10 cellular contexts compared by ENCODE assay signal in the genomic region with DNA sequence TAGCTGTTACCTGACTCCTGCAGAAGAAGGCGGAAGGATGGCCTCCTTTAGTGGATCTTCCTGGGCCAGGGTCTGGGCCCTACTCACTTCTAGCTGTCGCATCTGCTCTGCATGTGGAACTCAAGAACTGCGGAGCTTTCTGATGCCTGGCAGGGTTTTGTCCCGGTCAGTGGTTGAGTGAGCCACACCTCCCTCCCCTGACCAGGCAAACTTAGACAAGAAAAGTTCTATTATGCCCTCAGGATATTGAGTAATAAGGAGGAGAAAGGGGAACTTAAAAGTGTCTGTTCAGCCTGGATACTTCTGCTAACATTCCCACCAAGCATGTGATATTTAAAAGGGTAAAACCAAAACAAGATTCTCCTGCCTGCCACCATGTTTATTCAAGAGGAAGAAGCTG. TPM values are rescaled to one million over a fixed set of nuclear protein-coding genes. Genes with fewer than 3 reads are reported as not detected.
A peak's percentile ranks its signal among the peaks of the same experiment; 100 is the strongest.
DNase-seq lines count a peak whose midpoint lies in the region; ATAC-seq and TF ChIP-seq lines count a peak whose summit lies in the region.
"Had no signal": no experiment of that assay in that cellular context is flagged by ENCODE, and none has a peak within 500 bp of the region (broad histone marks: within the 10 kb centered on the region; RNA-seq: fewer than 3 reads in every experiment).

A gene with protein sequence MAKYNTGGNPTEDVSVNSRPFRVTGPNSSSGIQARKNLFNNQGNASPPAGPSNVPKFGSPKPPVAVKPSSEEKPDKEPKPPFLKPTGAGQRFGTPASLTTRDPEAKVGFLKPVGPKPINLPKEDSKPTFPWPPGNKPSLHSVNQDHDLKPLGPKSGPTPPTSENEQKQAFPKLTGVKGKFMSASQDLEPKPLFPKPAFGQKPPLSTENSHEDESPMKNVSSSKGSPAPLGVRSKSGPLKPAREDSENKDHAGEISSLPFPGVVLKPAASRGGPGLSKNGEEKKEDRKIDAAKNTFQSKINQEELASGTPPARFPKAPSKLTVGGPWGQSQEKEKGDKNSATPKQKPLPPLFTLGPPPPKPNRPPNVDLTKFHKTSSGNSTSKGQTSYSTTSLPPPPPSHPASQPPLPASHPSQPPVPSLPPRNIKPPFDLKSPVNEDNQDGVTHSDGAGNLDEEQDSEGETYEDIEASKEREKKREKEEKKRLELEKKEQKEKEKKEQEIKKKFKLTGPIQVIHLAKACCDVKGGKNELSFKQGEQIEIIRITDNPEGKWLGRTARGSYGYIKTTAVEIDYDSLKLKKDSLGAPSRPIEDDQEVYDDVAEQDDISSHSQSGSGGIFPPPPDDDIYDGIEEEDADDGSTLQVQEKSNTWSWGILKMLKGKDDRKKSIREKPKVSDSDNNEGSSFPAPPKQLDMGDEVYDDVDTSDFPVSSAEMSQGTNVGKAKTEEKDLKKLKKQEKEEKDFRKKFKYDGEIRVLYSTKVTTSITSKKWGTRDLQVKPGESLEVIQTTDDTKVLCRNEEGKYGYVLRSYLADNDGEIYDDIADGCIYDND (minus strand): TSS at position 131 of the 400 bp plus-strand sequence. CDS start 16,603 bp downstream, outside the sequence.

- no peaks in the 10 kb centered on the region for H3K36me3 ChIP-seq in CD8-positive, alpha-beta memory T cell (ENCODE audit: insufficient read depth, low read length)

- no peaks in the 10 kb centered on the region for H3K9me3 Mint-ChIP-seq in CD8-positive, alpha-beta memory T cell

- TF ChIP-seq CTCF in RWPE1 (conservative IDR thresholded peaks at IDR 0.05; ENCODE audit: low read depth) (no peak), fibroblast of pulmonary artery (IDR thresholded peaks at IDR 0.05; ENCODE audit: low read length, missing control alignments) (no peak)

- CTCF ChIA-PET in CD8-positive, alpha-beta memory T cell (lab: Charles Lee), result interaction anchor here (3.2 to 4.7 kb wide), 5 partner anchors 10 to 68 kb away, joined by 17 to 156 read pairs (median 79); no protein-coding TSS in a partner anchor
- CTCF ChIA-PET in RWPE1 (lab: Yijun Ruan, JAX), result interaction anchor here (0.6 to 1.3 kb wide), 3 partner anchors 12 to 63 kb away, joined by 4 to 6 read pairs (median 5); no protein-coding TSS in a partner anchor

- peak within 1 kb of the TSS; percentile 42 to 99 (median 70) for H3K27ac Mint-ChIP-seq in CD8-positive, alpha-beta memory T cell

- no peak within 1 kb of the TSS for H3K27ac ChIP-seq in CD8-positive, alpha-beta memory T cell (ENCODE audit: low read depth, low read length)
- H3K27ac ChIP-seq in RWPE1, result no peak within 1 kb of the TSS

- peaks cover 0 to 4% (median 3%) of the 10 kb centered on the region in 3 donors for H3K36me3 Mint-ChIP-seq in CD8-positive, alpha-beta memory T cell

- peak within 1 kb of the TSS in 5 of 7 donors; percentile 23 to 80 (median 33) for H3K4me3 Mint-ChIP-seq in CD8-positive, alpha-beta memory T cell

- no peaks in the 10 kb centered on the region for H3K27me3 Mint-ChIP-seq in CD8-positive, alpha-beta memory T cell

- no peaks in the 10 kb centered on the region for H3K9me3 ChIP-seq in CD8-positive, alpha-beta memory T cell (ENCODE audit: low read length)

- ATAC-seq in GM21825 (IDR thresholded peaks at IDR 0.05; ENCODE audit: unreplicated experiment), result no peak
- ATAC-seq in HG02973 (IDR thresholded peaks at IDR 0.05; ENCODE audit: unreplicated experiment), result no peak
- ATAC-seq: GM12878 had no signal

- DNase-seq in CD8-positive, alpha-beta memory T cell, result no peak
- DNase-seq in RWPE1 (ENCODE audit: low spot score), result peak; percentile 78
- peak; percentile 47 for DNase-seq in fibroblast of pulmonary artery (ENCODE audit: low read depth)
- peak; percentile 87 for DNase-seq in pons (ENCODE audit: low spot score)
- no peak for DNase-seq in NCI-H748 (lab: John Stamatoyannopoulos, UW; ENCODE audit: unreplicated experiment)
- DNase-seq in NCI-H82 treated with DMSO at 0.1 percent for 48 hours (lab: John Stamatoyannopoulos, UW; ENCODE audit: unreplicated experiment), result no peak

- peaks cover 54% of the 10 kb centered on the region for H3K4me1 ChIP-seq in CD8-positive, alpha-beta memory T cell (ENCODE audit: insufficient read depth, low read length)

- no peaks in the 10 kb centered on the region for H3K27me3 ChIP-seq in CD8-positive, alpha-beta memory T cell (ENCODE audit: insufficient read depth, low read length, poor library complexity, severe bottlenecking)

- peaks cover 58 to 68% (median 66%) of the 10 kb centered on the region in 3 donors for H3K4me1 Mint-ChIP-seq in CD8-positive, alpha-beta memory T cell

- POLR2A ChIA-PET in CD8-positive, alpha-beta memory T cell (lab: Charles Lee), result no interaction called here
- POLR2A ChIA-PET in RWPE1 (lab: Yijun Ruan, JAX; ENCODE audit: low non-redundant PET), result no interaction called here

- H3K4me3 ChIP-seq in CD8-positive, alpha-beta memory T cell (ENCODE audit: low read length), result no peak within 1 kb of the TSS
- no peak within 1 kb of the TSS for H3K4me3 ChIP-seq in fibroblast of pulmonary artery (replicated peaks; ENCODE audit: low read depth, low read length)
- H3K4me3 ChIP-seq: GM12878 had no signal

RNA-seq across cellular contexts. Expression of the gene that starts here (rescaled TPM):
- total RNA-seq in CD8-positive, alpha-beta memory T cell, result 10 to 100 TPM; 75.9 to 84.2 TPM
- 282 TPM for polyA plus RNA-seq in CD8-positive, alpha-beta memory T cell
- total RNA-seq: kidney epithelial cell had no signal

Comparison
In these comparisons a context has a peak if more than half of its experiments do, and no peak if none do; other contexts are left out.
1. DNase-seq: peak in RWPE1 (single experiment), fibroblast of pulmonary artery (single experiment) and pons (single experiment); none in CD8-positive, alpha-beta memory T cell (0 of 5), NCI-H748 (single experiment) and NCI-H82 treated with DMSO at 0.1 percent for 48 hours (single experiment).